17 cellular contexts compared by ENCODE assay signal in the genomic region with DNA sequence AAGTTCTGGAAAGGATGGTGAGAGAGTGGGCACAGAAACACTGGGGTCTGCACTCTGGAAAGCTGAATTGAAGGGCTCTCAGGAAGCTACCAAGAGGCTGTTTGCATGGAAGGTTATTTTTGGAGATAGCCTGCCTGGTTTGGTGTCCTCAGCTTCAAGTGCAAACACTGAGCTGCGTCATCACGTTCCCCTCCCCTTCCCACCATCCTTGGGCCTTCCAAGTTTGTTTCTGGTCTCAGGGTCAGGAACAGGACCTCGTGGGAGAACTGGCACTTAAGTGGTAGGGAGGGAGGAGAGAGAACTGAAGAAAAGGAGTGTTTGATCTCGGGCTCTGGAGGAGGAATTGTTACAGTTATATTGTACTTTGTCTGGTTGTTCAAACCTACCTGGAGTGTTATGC. TPM values are rescaled to one million over a fixed set of nuclear protein-coding genes. Genes with fewer than 3 reads are reported as not detected.
DNase-seq lines count a peak whose midpoint lies in the region; ATAC-seq and TF ChIP-seq lines count a peak whose summit lies in the region.
"Had no signal": no experiment of that assay in that cellular context is flagged by ENCODE, and none has a peak within 500 bp of the region (broad histone marks: within the 10 kb centered on the region; RNA-seq: fewer than 3 reads in every experiment).

No MANE protein-coding gene starts in this region.

- intact Hi-C loops in upper lobe of right lung (cut with DNase I) = no loop called here

- H3K4me1 ChIP-seq in cardiac muscle cell (ENCODE audit: low read depth) = peaks cover 57% of the 10 kb centered on the region
- H3K4me1 ChIP-seq in upper lobe of right lung = peaks cover 38% of the 10 kb centered on the region

- peaks cover 52 to 67% (median 65%) of the 10 kb centered on the region in 3 donors for H3K4me1 Mint-ChIP-seq in naive B cell

- in situ Hi-C loops in brain microvascular endothelial cell (cut with HindIII; ENCODE audit: low pct_ligation_motif_present, low sequenced_read_pairs) = no loop called here

- no peaks in the 10 kb centered on the region for H3K27me3 Mint-ChIP-seq in naive B cell
- H3K27me3 Mint-ChIP-seq: progenitor cell of endocrine pancreas had no signal

- H3K27ac ChIP-seq in brain microvascular endothelial cell (no peak overlapping the region), cardiac muscle cell (peak overlapping the region; percentile 91), upper lobe of right lung (no peak overlapping the region)

- no peaks in the 10 kb centered on the region for H3K9me3 ChIP-seq in cardiac muscle cell (ENCODE audit: low read depth)
- no peaks in the 10 kb centered on the region for H3K9me3 ChIP-seq in upper lobe of right lung

- H3K27me3 ChIP-seq in brain microvascular endothelial cell (replicated peaks) = no peaks in the 10 kb centered on the region
- H3K27me3 ChIP-seq in cardiac muscle cell = no peaks in the 10 kb centered on the region
- H3K27me3 ChIP-seq in upper lobe of right lung = no peaks in the 10 kb centered on the region

- H3K27ac Mint-ChIP-seq in naive B cell = peak overlapping the region in 4 of 6 donors; percentile 5 to 79 (median 64)
- H3K27ac Mint-ChIP-seq: progenitor cell of endocrine pancreas had no signal

- ATAC-seq in naive B cell (ENCODE audit: low read depth in 2 of 2) (no peak), upper lobe of right lung (peak; percentile 78), HG03460 (IDR thresholded peaks at IDR 0.05; ENCODE audit: unreplicated experiment) (no peak)
- ATAC-seq: CD8-positive, alpha-beta T cell; K562; stimulated activated naive CD8-positive, alpha-beta T cell treated with anti-CD3 and anti-CD28 coated beads, Interleukin-15, Interleukin-2, amounts not matched to agents 100 U/mL and 50 U/mL, for 24 hours had no signal

- no peak overlapping the region for H3K4me3 Mint-ChIP-seq in naive B cell
- H3K4me3 Mint-ChIP-seq: CD8-positive, alpha-beta T cell had no signal

- H3K4me3 ChIP-seq in brain microvascular endothelial cell (ENCODE audit: low read depth, low read length) = no peak overlapping the region
- H3K4me3 ChIP-seq in cardiac muscle cell = no peak overlapping the region
- H3K4me3 ChIP-seq in upper lobe of right lung = no peak overlapping the region
- H3K4me3 ChIP-seq: K562 had no signal

- TF ChIP-seq CTCF in brain microvascular endothelial cell (IDR thresholded peaks at IDR 0.05; ENCODE audit: low read depth, low read length, missing control alignments) (no peak), cardiac muscle cell (IDR thresholded peaks at IDR 0.05; ENCODE audit: low read depth, low read length) (no peak), upper lobe of right lung (IDR thresholded peaks at IDR 0.05) (no peak)

- peaks cover 28 to 41% of the 10 kb centered on the region in 2 donors for H3K36me3 Mint-ChIP-seq in naive B cell

- H3K36me3 ChIP-seq in brain microvascular endothelial cell (replicated peaks) (no peaks in the 10 kb centered on the region), cardiac muscle cell (no peaks in the 10 kb centered on the region), upper lobe of right lung (peaks cover 17% of the 10 kb centered on the region)

- no peaks in the 10 kb centered on the region for H3K9me3 Mint-ChIP-seq in naive B cell
- H3K9me3 Mint-ChIP-seq: CD8-positive, alpha-beta T cell had no signal

- peak; percentile 60 for DNase-seq in brain microvascular endothelial cell
- DNase-seq in cardiac muscle cell (ENCODE audit: low read depth in 1 of 2, low spot score in 1 of 2) = peak in 1 of 2 donors; percentile 87
- no peak for DNase-seq in naive B cell
- no peak for DNase-seq in upper lobe of right lung
- no peak for DNase-seq in T-helper 9 cell
- DNase-seq in activated CD4-positive, CD25-positive, alpha-beta regulatory T cell (lab: John Stamatoyannopoulos, UW) = no peak
- DNase-seq: activated CD4-positive, alpha-beta T cell treated with anti-CD3 and anti-CD28 coated beads, Interleukin-2, amount 50 U/mL, for 4 hours; activated gamma-delta T cell treated with Interleukin-2 at 50 U/mL for 16 hours; CD8-positive, alpha-beta T cell; hypothalamus; NCI-H1436; NCI-H524 treated with DMSO at 0.1 percent for 48 hours; stimulated activated naive CD8-positive, alpha-beta T cell treated with anti-CD3 and anti-CD28 coated beads, Interleukin-15, Interleukin-2, amounts not matched to agents 100 U/mL and 50 U/mL, for 24 hours; T-helper 2 cell had no signal

RNA-seq across cellular contexts. Expression of gene ST6GAL1, which starts 10.6 kb away (rescaled TPM):
- total RNA-seq in cardiac muscle cell (70.1 and 123 TPM in 2 replicates), upper lobe of right lung (116 TPM)
- polyA plus RNA-seq in cardiac muscle cell (62.9 and 64.3 TPM in 2 replicates), naive B cell (ENCODE audit: low read depth in 6 of 6) (100 to 1,000 TPM; 210 to 330 (median 253) TPM)
